In the genomic region with DNA sequence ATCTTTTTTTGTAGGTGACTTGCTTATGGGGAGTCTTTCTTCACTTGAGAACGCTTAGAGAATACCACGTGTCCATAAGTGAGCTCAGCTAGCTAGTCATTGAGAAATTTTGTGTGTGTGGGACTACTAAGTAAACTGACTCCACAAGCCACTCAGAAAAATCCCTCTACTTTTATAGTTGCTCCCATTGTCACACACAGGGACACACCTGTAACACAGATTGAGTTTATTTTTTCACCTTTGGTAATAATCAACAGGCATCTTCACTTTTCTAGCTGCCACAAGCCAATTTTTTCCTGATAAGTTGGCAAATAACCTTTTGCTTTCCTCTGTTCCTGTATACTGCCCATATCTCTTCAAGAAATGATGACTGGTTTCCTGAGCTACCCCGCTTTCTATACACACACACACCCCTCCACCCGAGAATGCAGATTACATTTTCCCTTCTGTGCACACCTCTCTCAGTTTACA, we compare ENCODE assay signal across 1 cellular context.
TF ChIP-seq lines count a peak whose summit lies in the region.

No MANE protein-coding gene starts in this region.

TF ChIP-seq in WTC11, 78 proteins besides CTCF, POLR2A, EP300 and RAD21 (continued from another document):
- TF ChIP-seq, protein P1, sequence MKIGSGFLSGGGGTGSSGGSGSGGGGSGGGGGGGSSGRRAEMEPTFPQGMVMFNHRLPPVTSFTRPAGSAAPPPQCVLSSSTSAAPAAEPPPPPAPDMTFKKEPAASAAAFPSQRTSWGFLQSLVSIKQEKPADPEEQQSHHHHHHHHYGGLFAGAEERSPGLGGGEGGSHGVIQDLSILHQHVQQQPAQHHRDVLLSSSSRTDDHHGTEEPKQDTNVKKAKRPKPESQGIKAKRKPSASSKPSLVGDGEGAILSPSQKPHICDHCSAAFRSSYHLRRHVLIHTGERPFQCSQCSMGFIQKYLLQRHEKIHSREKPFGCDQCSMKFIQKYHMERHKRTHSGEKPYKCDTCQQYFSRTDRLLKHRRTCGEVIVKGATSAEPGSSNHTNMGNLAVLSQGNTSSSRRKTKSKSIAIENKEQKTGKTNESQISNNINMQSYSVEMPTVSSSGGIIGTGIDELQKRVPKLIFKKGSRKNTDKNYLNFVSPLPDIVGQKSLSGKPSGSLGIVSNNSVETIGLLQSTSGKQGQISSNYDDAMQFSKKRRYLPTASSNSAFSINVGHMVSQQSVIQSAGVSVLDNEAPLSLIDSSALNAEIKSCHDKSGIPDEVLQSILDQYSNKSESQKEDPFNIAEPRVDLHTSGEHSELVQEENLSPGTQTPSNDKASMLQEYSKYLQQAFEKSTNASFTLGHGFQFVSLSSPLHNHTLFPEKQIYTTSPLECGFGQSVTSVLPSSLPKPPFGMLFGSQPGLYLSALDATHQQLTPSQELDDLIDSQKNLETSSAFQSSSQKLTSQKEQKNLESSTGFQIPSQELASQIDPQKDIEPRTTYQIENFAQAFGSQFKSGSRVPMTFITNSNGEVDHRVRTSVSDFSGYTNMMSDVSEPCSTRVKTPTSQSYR (CRISPR knock-in tag; IDR thresholded peaks at IDR 0.05), result no peak
- TF ChIP-seq TP53 (CRISPR knock-in tag; IDR thresholded peaks at IDR 0.05) (no peak), NFYB (CRISPR knock-in tag; conservative IDR thresholded peaks at IDR 0.05; ENCODE audit: low read depth) (no peak), ESRRA (CRISPR knock-in tag; IDR thresholded peaks at IDR 0.05; ENCODE audit: borderline replicate concordance) (no peak), FOXP1 (CRISPR knock-in tag; IDR thresholded peaks at IDR 0.05; ENCODE audit: borderline replicate concordance) (no peak), ZNF263 (CRISPR knock-in tag; IDR thresholded peaks at IDR 0.05; ENCODE audit: low read depth) (no peak)
- TF ChIP-seq, protein P2, sequence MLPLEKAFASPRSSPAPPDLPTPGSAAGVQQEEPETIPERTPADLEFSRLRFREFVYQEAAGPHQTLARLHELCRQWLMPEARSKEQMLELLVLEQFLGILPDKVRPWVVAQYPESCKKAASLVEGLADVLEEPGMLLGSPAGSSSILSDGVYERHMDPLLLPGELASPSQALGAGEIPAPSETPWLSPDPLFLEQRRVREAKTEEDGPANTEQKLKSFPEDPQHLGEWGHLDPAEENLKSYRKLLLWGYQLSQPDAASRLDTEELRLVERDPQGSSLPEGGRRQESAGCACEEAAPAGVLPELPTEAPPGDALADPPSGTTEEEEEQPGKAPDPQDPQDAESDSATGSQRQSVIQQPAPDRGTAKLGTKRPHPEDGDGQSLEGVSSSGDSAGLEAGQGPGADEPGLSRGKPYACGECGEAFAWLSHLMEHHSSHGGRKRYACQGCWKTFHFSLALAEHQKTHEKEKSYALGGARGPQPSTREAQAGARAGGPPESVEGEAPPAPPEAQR (CRISPR knock-in tag; IDR thresholded peaks at IDR 0.05), result no peak
